In genomic region chr16:88451586-88452484, GRCh38 we compare ENCODE assay signal across 8 cellular contexts. TPM values are rescaled to one million over a fixed set of nuclear protein-coding genes. Genes with fewer than 3 reads are reported as not detected.
DNase-seq lines count a peak whose midpoint lies in the region; ATAC-seq, FAIRE-seq and TF ChIP-seq lines count a peak whose summit lies in the region.

No MANE protein-coding gene starts in this region.

- peaks cover 18 to 34% of the 10 kb centered on the region in 2 donors for H3K4me1 ChIP-seq in thoracic aorta (ENCODE audit: control insufficient read depth in 1 of 2, low read depth in 2 of 2)

- POLR2A ChIA-PET in activated CD4-positive, alpha-beta T cell treated with anti-CD3 and anti-CD28 coated beads, Interleukin-2, amount 10 ng/mL, durations not matched to agents 7 days and 5 days (lab: Charles Lee), result no interaction called here

- no peaks in the 10 kb centered on the region for H3K9me3 ChIP-seq in iPS-18c (ENCODE audit: control insufficient read depth, insufficient read depth, low read length)
- no peaks in the 10 kb centered on the region for H3K9me3 ChIP-seq in thoracic aorta
- H3K9me3 ChIP-seq in WERI-Rb-1 (ENCODE audit: severe bottlenecking), result no peaks in the 10 kb centered on the region

- H3K27me3 ChIP-seq in thoracic aorta (replicated peaks; ENCODE audit: insufficient read depth), result no peaks in the 10 kb centered on the region
- no peaks in the 10 kb centered on the region for H3K27me3 ChIP-seq in WERI-Rb-1 (ENCODE audit: insufficient read depth, low read depth, severe bottlenecking)

- peaks cover 19% of the 10 kb centered on the region for H3K4me1 Mint-ChIP-seq in activated CD4-positive, alpha-beta T cell treated with anti-CD3 and anti-CD28 coated beads, Interleukin-2, amount 10 ng/mL, durations not matched to agents 7 days and 5 days

- H3K27ac ChIP-seq in thoracic aorta, result peak overlapping the region; percentile 3 to 65
- H3K27ac ChIP-seq in WERI-Rb-1, result no peak overlapping the region

- no peaks in the 10 kb centered on the region for H3K9me3 Mint-ChIP-seq in activated CD4-positive, alpha-beta T cell treated with anti-CD3 and anti-CD28 coated beads, Interleukin-2, amount 10 ng/mL, durations not matched to agents 7 days and 5 days

- TF ChIP-seq CTCF in thoracic aorta (IDR thresholded peaks at IDR 0.05) (no peak), WERI-Rb-1 (IDR thresholded peaks at IDR 0.05; ENCODE audit: low read depth, low read length) (no peak)

- peak overlapping the region; percentile 88 for H3K27ac Mint-ChIP-seq in activated CD4-positive, alpha-beta T cell treated with anti-CD3 and anti-CD28 coated beads, Interleukin-2, amount 10 ng/mL, durations not matched to agents 7 days and 5 days

- H3K36me3 ChIP-seq in thoracic aorta, result no peaks in the 10 kb centered on the region
- H3K36me3 ChIP-seq in WERI-Rb-1, result no peaks in the 10 kb centered on the region

- CTCF ChIA-PET in activated CD4-positive, alpha-beta T cell treated with anti-CD3 and anti-CD28 coated beads, Interleukin-2, amount 10 ng/mL, durations not matched to agents 7 days and 5 days (lab: Charles Lee), result interaction anchor here (0.6 to 1.8 kb wide), 3 partner anchors 8 to 1292 kb away, joined by 3 to 5 read pairs (median 4); no protein-coding TSS in a partner anchor

- no peak for FAIRE-seq in urothelium cell line (lab: Jason Lieb, UNC)

- H3K4me3 ChIP-seq in iPS-18c (ENCODE audit: insufficient read depth, low read depth, low read length) (peak overlapping the region; percentile 66), thoracic aorta (peak overlapping the region; percentile 87), WERI-Rb-1 (ENCODE audit: low read depth, low read length) (no peak overlapping the region)

- ATAC-seq in thoracic aorta (ENCODE audit: insufficient number of reproducible peaks, low FRiP score, low read depth), result no peak

- DNase-seq in activated CD4-positive, alpha-beta T cell treated with anti-CD3 and anti-CD28 coated beads for 48 hours, result peak; percentile 35
- DNase-seq in activated CD4-positive, alpha-beta T cell treated with anti-CD3 and anti-CD28 coated beads, Interleukin-2, amount 50 U/mL, for 4 hours, result no peak
- DNase-seq in activated CD4-positive, alpha-beta T cell treated with anti-CD3 and anti-CD28 coated beads, Interleukin-2, amount 10 ng/mL, durations not matched to agents 7 days and 5 days, result no peak
- DNase-seq in thoracic aorta (ENCODE audit: low spot score) (no peak), urothelium cell line (ENCODE audit: low spot score) (no peak), WERI-Rb-1 (no peak), DMS79 (lab: John Stamatoyannopoulos, UW) (no peak)

- no peaks in the 10 kb centered on the region for H3K36me3 Mint-ChIP-seq in activated CD4-positive, alpha-beta T cell treated with anti-CD3 and anti-CD28 coated beads, Interleukin-2, amount 10 ng/mL, durations not matched to agents 7 days and 5 days (ENCODE audit: low read depth)

- H3K27me3 Mint-ChIP-seq in activated CD4-positive, alpha-beta T cell treated with anti-CD3 and anti-CD28 coated beads, Interleukin-2, amount 10 ng/mL, durations not matched to agents 7 days and 5 days, result peaks cover 7% of the 10 kb centered on the region

- peak overlapping the region; percentile 79 for H3K4me3 Mint-ChIP-seq in activated CD4-positive, alpha-beta T cell treated with anti-CD3 and anti-CD28 coated beads, Interleukin-2, amount 10 ng/mL, durations not matched to agents 7 days and 5 days

RNA-seq across cellular contexts. Expression of gene ZFPM1, which starts 1.2 kb away (rescaled TPM):
- 10 to 100 TPM; 12.7 to 13.8 TPM for total RNA-seq in activated CD4-positive, alpha-beta T cell treated with anti-CD3 and anti-CD28 coated beads, Interleukin-2, amount 10 ng/mL, durations not matched to agents 7 days and 5 days
- 1 to 10 TPM; 1.8 to 2.5 TPM for total RNA-seq in thoracic aorta
